Comparison of ENCODE assay signal across 1 cellular context in the genomic region with DNA sequence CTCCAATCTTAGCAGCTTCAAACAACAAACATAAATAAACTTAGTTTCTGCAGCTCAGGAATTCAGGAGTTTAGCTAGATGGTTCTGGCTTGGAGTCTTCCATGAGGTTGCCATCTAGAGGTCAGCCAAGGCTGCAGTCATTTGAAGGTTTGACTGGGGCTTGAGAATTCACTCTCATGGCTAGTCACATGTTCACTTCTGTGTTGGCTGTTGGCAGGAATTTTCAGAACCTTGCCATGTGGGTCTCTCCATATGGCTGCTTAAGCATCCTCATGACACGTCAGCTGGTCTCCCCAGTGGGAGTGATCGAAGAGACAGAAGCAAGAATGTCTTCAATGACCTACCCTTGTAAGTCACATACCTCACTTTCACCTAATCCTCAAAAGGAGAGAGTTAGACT.
A peak's percentile ranks its signal among the peaks of the same experiment; 100 is the strongest.
TF ChIP-seq lines count a peak whose summit lies in the region.

No MANE protein-coding gene starts in this region.

TF ChIP-seq in SK-N-SH, 30 proteins besides CTCF, POLR2A, EP300 and RAD21 (continued from another document):
- TF ChIP-seq SMC3 (IDR thresholded peaks at IDR 0.05; ENCODE audit: low read depth, low read length), result peak; percentile 14; the same call in 1 of the 2 replicates
